8 cellular contexts compared by ENCODE assay signal in genomic region chr6:36028887-36029324, GRCh38. TPM values are rescaled to one million over a fixed set of nuclear protein-coding genes. Genes with fewer than 3 reads are reported as not detected.
DNase-seq lines count a peak whose midpoint lies in the region; ATAC-seq and TF ChIP-seq lines count a peak whose summit lies in the region.

No MANE protein-coding gene starts in this region.

- in situ Hi-C loops in HAP-1 (cut with MboI; ENCODE audit: low sequenced_read_pairs), result loop anchor here (5.0 kb wide), 1 partner anchor 68 kb away; no protein-coding TSS in a partner anchor

- H3K4me2 ChIP-seq in OCI-LY7 (ENCODE audit: low read length), result peak overlapping the region; percentile 81

- H3K4me1 ChIP-seq in HAP-1 (peaks cover 23% of the 10 kb centered on the region), OCI-LY7 (ENCODE audit: insufficient read depth, low read length, poor library complexity, severe bottlenecking) (peaks cover 12% of the 10 kb centered on the region), muscle layer of colon (ENCODE audit: insufficient read depth, low read length) (peaks cover 15% of the 10 kb centered on the region)

- peak overlapping the region; percentile 92 for H3K9ac ChIP-seq in muscle layer of colon (ENCODE audit: low read length)

- POLR2A ChIA-PET in AG04449 (lab: Yijun Ruan, JAX), result interaction anchor here (0.5 to 0.7 kb wide), 3 partner anchors 13 to 990 kb away, joined by 3 to 4 read pairs (median 3); no protein-coding TSS in a partner anchor
- POLR2A ChIA-PET in OCI-LY7 (lab: Charles Lee), result interaction anchor here (0.5 to 2.0 kb wide), 13 partner anchors 18 to 916 kb away, joined by 3 to 9 read pairs (median 5); no protein-coding TSS in a partner anchor

- TF ChIP-seq CTCF in AG04449 (IDR thresholded peaks at IDR 0.05; ENCODE audit: insufficient read depth, low read length, missing control alignments) (no peak), OCI-LY7 (conservative IDR thresholded peaks at IDR 0.05; ENCODE audit: low read length) (no peak)

- H2AFZ ChIP-seq in OCI-LY7 (ENCODE audit: low read length), result peak overlapping the region; percentile 52; the same call in 1 of the 2 replicates

- TSS peak; percentile 63 for BruUV-seq in OCI-LY7 (replicated peaks; lab: Mats Ljungman, UMichigan)

- H3K27me3 ChIP-seq in HAP-1 (ENCODE audit: low read depth) (no peaks in the 10 kb centered on the region), muscle layer of colon (ENCODE audit: control insufficient read depth in 1 of 2, insufficient read depth in 2 of 2, low read length in 2 of 2) (peaks cover 0 to 8% of the 10 kb centered on the region in 2 donors)

- H3K36me3 ChIP-seq in HAP-1 (replicated peaks), result no peaks in the 10 kb centered on the region
- H3K36me3 ChIP-seq in OCI-LY7 (ENCODE audit: insufficient read depth, low read length), result peaks cover 4% of the 10 kb centered on the region; the same call in 1 of the 2 replicates
- no peaks in the 10 kb centered on the region for H3K36me3 ChIP-seq in muscle layer of colon (ENCODE audit: insufficient read depth, low read length)

- H3K9me2 ChIP-seq in OCI-LY7 (ENCODE audit: insufficient read depth, low read length), result no peaks in the 10 kb centered on the region

- CTCF ChIA-PET in AG04449 (lab: Yijun Ruan, JAX) (interaction anchor here (0.8 to 9.7 kb wide), 9 partner anchors 10 to 331 kb away, joined by 3 to 210 read pairs (median 6); no protein-coding TSS in a partner anchor), OCI-LY7 (lab: Charles Lee; ENCODE audit: unreplicated experiment) (interaction anchor here (1.4 kb wide), 1 partner anchor 66 kb away, joined by 5 read pairs; no protein-coding TSS in a partner anchor)

- H3K27ac ChIP-seq in OCI-LY7 (ENCODE audit: low read depth, low read length, poor library complexity, severe bottlenecking) (peak overlapping the region; percentile 47), muscle layer of colon (ENCODE audit: low read depth, low read length) (peak overlapping the region; percentile 98)

- no peaks in the 10 kb centered on the region for H3K9me3 ChIP-seq in HAP-1
- no peaks in the 10 kb centered on the region for H3K9me3 ChIP-seq in OCI-LY7 (ENCODE audit: low read length)
- no peaks in the 10 kb centered on the region for H3K9me3 ChIP-seq in muscle layer of colon (ENCODE audit: low read length)

- intact Hi-C loops in OCI-LY7 (cut with micrococcal nuclease; ENCODE audit: unreplicated experiment), result loop anchor here (5.0 kb wide), 1 partner anchor 83 kb away; no protein-coding TSS in a partner anchor

- peaks cover 61% of the 10 kb centered on the region for H3K79me2 ChIP-seq in OCI-LY7 (ENCODE audit: insufficient read depth, low read depth, low read length)

- peak; percentile 64 for ATAC-seq in esophagus mucosa

- DNase-seq in AG04449 (ENCODE audit: low read depth, low spot score) (no peak), HAP-1 (ENCODE audit: low spot score in 2 of 2) (peak; percentile 63 to 71), OCI-LY7 (ENCODE audit: low spot score) (peak; percentile 78), activated T-cell treated with anti-CD3 and anti-CD28 coated beads for 48 hours (ENCODE audit: low read depth) (peak; percentile 69), cortex of kidney (lab: John Stamatoyannopoulos, UW) (no peak)
- DNase-seq in stimulated activated CD8-positive, alpha-beta memory T cell treated with anti-CD3 and anti-CD28 coated beads, Interleukin-4, amount 100 ng/mL, for 1 hour (ENCODE audit: low read depth in 2 of 2, low spot score in 1 of 2), result peak; percentile 28 to 65

- peak overlapping the region; percentile 99 for H3K4me3 ChIP-seq in AG04449 (ENCODE audit: low read depth, low read length)
- peak overlapping the region; percentile 87 for H3K4me3 ChIP-seq in HAP-1
- H3K4me3 ChIP-seq in OCI-LY7 (ENCODE audit: low read depth, low read length, poor library complexity, severe bottlenecking), result peak overlapping the region; percentile 99
- peak overlapping the region; percentile 95 to 98 for H3K4me3 ChIP-seq in muscle layer of colon (ENCODE audit: low read depth in 1 of 2, low read length in 2 of 2)

- peaks cover 17% of the 10 kb centered on the region for H4K20me1 ChIP-seq in OCI-LY7 (ENCODE audit: insufficient read depth, low read length)

RNA-seq across cellular contexts. Expression of gene MAPK14, which starts 1.3 kb away (rescaled TPM):
- total RNA-seq in OCI-LY7 (2014; rRNA removed; shearing (Covaris generic)), result 30.2 and 38.7 TPM in 2 replicates
- 43.1 and 45.3 TPM in 2 replicates for total RNA-seq in OCI-LY7 (2022)
- total RNA-seq in esophagus mucosa, result 39.9 TPM

RNA-seq across cellular contexts. Expression of gene SLC26A8, which starts 4.5 kb away (rescaled TPM):
- not detected in 2 replicates for total RNA-seq in OCI-LY7 (2014; rRNA removed; shearing (Covaris generic))
- total RNA-seq in OCI-LY7 (2022) (not detected in 2 replicates), esophagus mucosa (0.04 TPM)

Comparison
In these comparisons a context has a peak if more than half of its experiments do, and no peak if none do; other contexts are left out.
1. DNase-seq: peak in HAP-1 (2 of 2), OCI-LY7 (single experiment), activated T-cell treated with anti-CD3 and anti-CD28 coated beads for 48 hours (single experiment) and stimulated activated CD8-positive, alpha-beta memory T cell treated with anti-CD3 and anti-CD28 coated beads, Interleukin-4, amount 100 ng/mL, for 1 hour (2 of 2); none in AG04449 (single experiment) and cortex of kidney (single experiment).
2. Peak in every context shown above with its lines, with median percentiles within 50 percentile points of each other: H3K4me3 ChIP-seq.